13 cellular contexts compared by ENCODE assay signal in genomic region chr12:51831827-51832226, GRCh38. TPM values are rescaled to one million over a fixed set of nuclear protein-coding genes. Genes with fewer than 3 reads are reported as not detected.
DNase-seq lines count a peak whose midpoint lies in the region; ATAC-seq and TF ChIP-seq lines count a peak whose summit lies in the region.
"Not testable (repeated sequence)": the region's sequence is repeated elsewhere in the genome, so short reads cannot be mapped to it uniquely, and the experiment has no call there.
"Had no signal": no experiment of that assay in that cellular context is flagged by ENCODE, and none has a peak within 500 bp of the region (broad histone marks: within the 10 kb centered on the region; RNA-seq: fewer than 3 reads in every experiment).

No MANE protein-coding gene starts in this region.

- not testable (repeated sequence) for H3K36me3 Mint-ChIP-seq in WTC11; nephron (ENCODE audit: low read depth)

- not testable (repeated sequence) for H3K27ac Mint-ChIP-seq in WTC11
- peak overlapping the region in 2 of 3 experiments; percentile 61 to 76 for H3K27ac Mint-ChIP-seq in nephron

- not testable (repeated sequence) for H3K9me3 Mint-ChIP-seq in WTC11, nephron

- H3K27ac ChIP-seq in BLaER1 treated with 17β-estradiol and CSF1 and Interleukin-3, amounts not matched to agents 10 nM and 100 nM = peak overlapping the region in 10 of 11 experiments; percentile 61 to 94 (median 90); a peak in 19 of 22 replicates
- H3K27ac ChIP-seq in iPS-20b (ENCODE audit: low read length) = not testable (repeated sequence)

- not testable (repeated sequence) for H3K27me3 ChIP-seq in BLaER1 treated with 17β-estradiol and CSF1 and Interleukin-3, amounts not matched to agents 10 nM and 100 nM; iPS-20b (ENCODE audit: insufficient read depth, low read length)

- H3K36me3 ChIP-seq in BLaER1 treated with 17β-estradiol and CSF1 and Interleukin-3, amounts not matched to agents 10 nM and 100 nM; iPS-20b (ENCODE audit: insufficient read depth, low read depth, low read length): not testable (repeated sequence)

- peaks cover 68 to 100% (median 97%) of the 10 kb centered on the region in 10 experiments for H3K4me1 ChIP-seq in BLaER1 treated with 17β-estradiol and CSF1 and Interleukin-3, amounts not matched to agents 10 nM and 100 nM
- H3K4me1 ChIP-seq in iPS-20b (ENCODE audit: insufficient read depth, low read length) = peaks cover 34% of the 10 kb centered on the region; the same call in 1 of the 2 replicates

- not testable (repeated sequence) for H4K20me1 ChIP-seq in BLaER1 treated with 17β-estradiol and CSF1 and Interleukin-3, amounts not matched to agents 10 nM and 100 nM

- peak overlapping the region in 6 of 10 experiments; percentile 51 to 66 (median 56); a peak in 11 of 20 replicates for H3K4me3 ChIP-seq in BLaER1 treated with 17β-estradiol and CSF1 and Interleukin-3, amounts not matched to agents 10 nM and 100 nM
- H3K4me3 ChIP-seq in epithelial cell of proximal tubule (ENCODE audit: low read depth, low read length) = peak overlapping the region; percentile 13
- H3K4me3 ChIP-seq in iPS-20b (ENCODE audit: low read length) = not testable (repeated sequence)

- peak overlapping the region in 9 of 11 experiments; percentile 62 to 77 (median 73); a peak in 19 of 22 replicates for H3K9ac ChIP-seq in BLaER1 treated with 17β-estradiol and CSF1 and Interleukin-3, amounts not matched to agents 10 nM and 100 nM
- peak overlapping the region; percentile 50; the same call in 1 of the 2 replicates for H3K9ac ChIP-seq in iPS-20b (ENCODE audit: low read depth, low read length)

- H3K4me3 Mint-ChIP-seq in WTC11, nephron: not testable (repeated sequence)

- not testable (repeated sequence) for H3K27me3 Mint-ChIP-seq in WTC11 (ENCODE audit: low read depth); nephron (ENCODE audit: low read depth)

- TF ChIP-seq CTCF in WTC11 (IDR thresholded peaks at IDR 0.05); epithelial cell of proximal tubule (conservative IDR thresholded peaks at IDR 0.05; ENCODE audit: low read depth, low read length); nephron (IDR thresholded peaks at IDR 0.05; ENCODE audit: unreplicated experiment in 3 of 3): not testable (repeated sequence)

- H3K4me2 ChIP-seq in BLaER1 treated with 17β-estradiol and CSF1 and Interleukin-3, amounts not matched to agents 10 nM and 100 nM = peak overlapping the region; percentile 87 to 99 (median 94)

- POLR2A ChIA-PET in WTC11 (lab: Charles Lee) = interaction anchor here (1.2 to 1.4 kb wide), 2 partner anchors 33 to 441 kb away, joined by 3 read pairs; partner anchors contain the start of gene GALNT6

- CTCF ChIA-PET in WTC11 (lab: Charles Lee) = interaction anchor here (1.0 to 5.1 kb wide), 12 partner anchors 8 to 191 kb away, joined by 3 to 49 read pairs (median 5); a partner anchor contains a TSS

- not testable (repeated sequence) for H3K9me3 ChIP-seq in BLaER1 treated with 17β-estradiol and CSF1 and Interleukin-3, amounts not matched to agents 10 nM and 100 nM (replicated peaks in 1 of 11); iPS-20b (ENCODE audit: insufficient read depth, low read depth, low read length)

- not testable (repeated sequence) for ATAC-seq in WTC11

- H3K4me1 Mint-ChIP-seq in WTC11 = peaks cover 69% of the 10 kb centered on the region
- H3K4me1 Mint-ChIP-seq in nephron = peaks cover 36% of the 10 kb centered on the region

- not testable (repeated sequence) for DNase-seq in WTC11 (ENCODE audit: low spot score); epithelial cell of proximal tubule (ENCODE audit: low read depth)
- DNase-seq in kidney glomerular epithelial cell (lab: John Stamatoyannopoulos, UW) (peak; percentile 34), left kidney (ENCODE audit: low read depth, low spot score) (peak; percentile 64), renal cortical epithelial cell (ENCODE audit: low read depth) (peak; percentile 62)

TF ChIP-seq in WTC11, 78 proteins besides CTCF, POLR2A, EP300 and RAD21:
- TF ChIP-seq ZNF121 (CRISPR knock-in tag; IDR thresholded peaks at IDR 0.05) = 0 out of 2 replicates have a peak, but pooled peaks have one; percentile 4
TF ChIP-seq in WTC11: peak in this region for 1; not testable (repeated sequence) for 77.

RNA-seq across cellular contexts. Expression of gene FIGNL2, which starts 16.7 kb away (rescaled TPM):
- total RNA-seq in WTC11 (2021) (9.9 to 10.3 TPM (median 10.0 TPM) in 3 replicates), epithelial cell of proximal tubule (0.29 and 3.7 TPM in 2 replicates), renal cortical epithelial cell (0.52 and 5.5 TPM in 2 replicates)
- total RNA-seq: Calu3 had no signal

RNA-seq across cellular contexts. Expression of gene ANKRD33, which starts 56.1 kb away (rescaled TPM):
- total RNA-seq in WTC11 (2021) = 1.7 to 2.3 TPM (median 2.0 TPM) in 3 replicates
- not detected in 2 replicates for total RNA-seq in epithelial cell of proximal tubule
- total RNA-seq in renal cortical epithelial cell = not detected in 2 replicates
- total RNA-seq: A673; Calu3; CD4-positive, alpha-beta memory T cell; CD4-positive, CD25-positive, alpha-beta regulatory T cell; CD8-positive, alpha-beta memory T cell had no signal
